In genomic region chr3:186783731-186784515, GRCh38 we compare ENCODE assay signal across 8 cellular contexts. TPM values are rescaled to one million over a fixed set of nuclear protein-coding genes. Genes with fewer than 3 reads are reported as not detected.
DNase-seq lines count a peak whose midpoint lies in the region; ATAC-seq and TF ChIP-seq lines count a peak whose summit lies in the region.

No MANE protein-coding gene starts in this region.

- H3K9me3 Mint-ChIP-seq in activated T-cell treated with anti-CD3 and anti-CD28 coated beads, Interleukin-2, amount 50 U/mL, for 72 hours, result no peaks in the 10 kb centered on the region

- H3K27ac ChIP-seq in OCI-LY1 (ENCODE audit: low read depth, low read length, poor library complexity, severe bottlenecking) (peak overlapping the region; percentile 96), esophagus squamous epithelium (peak overlapping the region; percentile 97 to 100 (median 98)), muscle layer of duodenum (ENCODE audit: low read length) (peak overlapping the region; percentile 100)

- no peaks in the 10 kb centered on the region for H3K9me3 ChIP-seq in OCI-LY1 (ENCODE audit: low read length)
- H3K9me3 ChIP-seq in esophagus squamous epithelium, result no peaks in the 10 kb centered on the region
- H3K9me3 ChIP-seq in muscle layer of duodenum (ENCODE audit: control insufficient read depth in 1 of 2, low read length in 2 of 2), result no peaks in the 10 kb centered on the region

- H3K4me3 ChIP-seq in OCI-LY1 (ENCODE audit: low read depth, low read length, poor library complexity, severe bottlenecking) (peak overlapping the region; percentile 75), esophagus squamous epithelium (peak overlapping the region; percentile 77 to 98 (median 90)), muscle layer of duodenum (ENCODE audit: low read depth in 1 of 2, low read length in 2 of 2) (peak overlapping the region; percentile 99)

- H2AFZ ChIP-seq in OCI-LY1 (ENCODE audit: low read length), result no peak overlapping the region

- TF ChIP-seq CTCF in OCI-LY1 (IDR thresholded peaks at IDR 0.05; ENCODE audit: low read length) (no peak), esophagus squamous epithelium (IDR thresholded peaks at IDR 0.05) (no peak)

- H3K9me2 ChIP-seq in OCI-LY1 (ENCODE audit: low read depth, low read length), result no peaks in the 10 kb centered on the region

- peak overlapping the region; percentile 84 for H3K4me2 ChIP-seq in OCI-LY1 (ENCODE audit: low read length)

- peak; percentile 89 for DNase-seq in CD1c-positive myeloid dendritic cell (ENCODE audit: extremely low spot score)
- DNase-seq in activated T-cell treated with anti-CD3 and anti-CD28 coated beads, Interleukin-2, amount 50 U/mL, for 72 hours, result peak; percentile 74 to 87
- no peak for DNase-seq in esophagus squamous epithelium (lab: John Stamatoyannopoulos, UW)
- peak; percentile 44 for DNase-seq in stimulated activated CD8-positive, alpha-beta memory T cell treated with anti-CD3 and anti-CD28 coated beads, Interleukin-7, amount 100 ng/mL, for 24 hours (ENCODE audit: low read depth)

- peak overlapping the region; percentile 97 for H3K9ac ChIP-seq in OCI-LY1 (ENCODE audit: low read length)

- H3K79me2 ChIP-seq in OCI-LY1 (ENCODE audit: insufficient read depth, low read length), result peaks cover 27% of the 10 kb centered on the region

- H3K27ac Mint-ChIP-seq in activated T-cell treated with anti-CD3 and anti-CD28 coated beads, Interleukin-2, amount 50 U/mL, for 72 hours, result peak overlapping the region; percentile 99

- H3K27me3 ChIP-seq in OCI-LY1 (ENCODE audit: insufficient read depth, low read length), result no peaks in the 10 kb centered on the region
- H3K27me3 ChIP-seq in esophagus squamous epithelium, result no peaks in the 10 kb centered on the region
- no peaks in the 10 kb centered on the region for H3K27me3 ChIP-seq in muscle layer of duodenum (ENCODE audit: low read depth, low read length)

- peaks cover 55% of the 10 kb centered on the region for H3K36me3 ChIP-seq in OCI-LY1 (ENCODE audit: insufficient read depth, low read length)
- peaks cover 0 to 49% (median 32%) of the 10 kb centered on the region in 3 donors for H3K36me3 ChIP-seq in esophagus squamous epithelium
- H3K36me3 ChIP-seq in muscle layer of duodenum (ENCODE audit: control insufficient read depth in 1 of 2, insufficient read depth in 2 of 2, low read length in 2 of 2), result peaks cover 48 to 57% of the 10 kb centered on the region in 2 donors

- H3K4me1 ChIP-seq in OCI-LY1 (ENCODE audit: insufficient read depth, low read length, severe bottlenecking) (peaks cover 48% of the 10 kb centered on the region), esophagus squamous epithelium (peaks cover 22 to 56% (median 33%) of the 10 kb centered on the region in 3 donors), muscle layer of duodenum (ENCODE audit: control insufficient read depth in 1 of 2, insufficient read depth in 2 of 2, low read length in 2 of 2) (peaks cover 30 to 44% of the 10 kb centered on the region in 2 donors)

- ATAC-seq in GM19455 (IDR thresholded peaks at IDR 0.05; ENCODE audit: unreplicated experiment) (peak; percentile 61), HG03565 (IDR thresholded peaks at IDR 0.05; ENCODE audit: unreplicated experiment) (peak; percentile 31)
- ATAC-seq in activated T-cell treated with anti-CD3 and anti-CD28 coated beads, Interleukin-2, amount 50 U/mL, for 72 hours (replicated peaks in 1 of 2), result peak; percentile 50 to 53

- H3K4me1 Mint-ChIP-seq in activated T-cell treated with anti-CD3 and anti-CD28 coated beads, Interleukin-2, amount 50 U/mL, for 72 hours (ENCODE audit: low read depth), result peaks cover 50% of the 10 kb centered on the region

- H3F3A ChIP-seq in OCI-LY1 (ENCODE audit: insufficient read depth, low read length), result peaks cover 48% of the 10 kb centered on the region

- WGBS in esophagus squamous epithelium, 2 donors, result 0 to 2% methylated on average over 9 to 31 of the region's 56 CpGs

- peak overlapping the region; percentile 92 to 97 for H3K4me3 Mint-ChIP-seq in activated T-cell treated with anti-CD3 and anti-CD28 coated beads, Interleukin-2, amount 50 U/mL, for 72 hours

- peaks cover 11% of the 10 kb centered on the region; the same call in 1 of the 2 replicates for H4K20me1 ChIP-seq in OCI-LY1 (ENCODE audit: insufficient read depth, low read length)

- TF ChIP-seq POLR2A in esophagus squamous epithelium (IDR thresholded peaks at IDR 0.05), result peak in 3 of 4 donors; percentile 14 to 83 (median 66)

- H3K36me3 Mint-ChIP-seq in activated T-cell treated with anti-CD3 and anti-CD28 coated beads, Interleukin-2, amount 50 U/mL, for 72 hours (ENCODE audit: insufficient read depth in 2 of 2), result peaks cover 40 to 58% of the 10 kb centered on the region in 2 donors

- no peaks in the 10 kb centered on the region for H3K27me3 Mint-ChIP-seq in activated T-cell treated with anti-CD3 and anti-CD28 coated beads, Interleukin-2, amount 50 U/mL, for 72 hours (ENCODE audit: low read depth)

- intact Hi-C loops in esophagus squamous epithelium (cut with DNase I), result no loop called here

RNA-seq across cellular contexts. Expression of gene EIF4A2, which starts 0.5 kb away (rescaled TPM):
- 100 to 1,000 TPM; 353 to 492 TPM for total RNA-seq in activated T-cell treated with anti-CD3 and anti-CD28 coated beads, Interleukin-2, amount 50 U/mL, for 72 hours
- total RNA-seq in esophagus squamous epithelium, result 100 to 1,000 TPM; 172 to 363 (median 205) TPM

RNA-seq across cellular contexts. Expression of gene RFC4, which starts 22.4 kb away (rescaled TPM):
- 100 to 1,000 TPM; 112 to 141 TPM for total RNA-seq in activated T-cell treated with anti-CD3 and anti-CD28 coated beads, Interleukin-2, amount 50 U/mL, for 72 hours
- 10 to 100 TPM in 3 of 4 donors, 1 to 10 TPM in 1; 6.6 to 23.5 (median 15.9) TPM for total RNA-seq in esophagus squamous epithelium

RNA-seq across cellular contexts. Expression of gene ADIPOQ, which starts 58.6 kb away (rescaled TPM):
- under 1 TPM in 1 of 2 donors, not detected in 1; 0.05 TPM for total RNA-seq in activated T-cell treated with anti-CD3 and anti-CD28 coated beads, Interleukin-2, amount 50 U/mL, for 72 hours
- total RNA-seq in esophagus squamous epithelium, result not detected

Comparison
In these comparisons a context has a peak if more than half of its experiments do, and no peak if none do; other contexts are left out.
1. RNA of gene RFC4, which starts 22.4 kb away (total RNA-seq): 112 to 141 TPM in activated T-cell treated with anti-CD3 and anti-CD28 coated beads, Interleukin-2, amount 50 U/mL, for 72 hours; 6.6 to 23.5 TPM in esophagus squamous epithelium; every median in the first group is over 4 times any median in the second.
2. Peak in every context shown above with its lines, with median percentiles within 50 percentile points of each other: ATAC-seq, H3K27ac ChIP-seq and H3K4me3 ChIP-seq.